In genomic region chr16:66553223-66553622, GRCh38 we compare ENCODE assay signal across 1 cellular context.
TF ChIP-seq lines count a peak whose summit lies in the region.

No MANE protein-coding gene starts in this region.

TF ChIP-seq in GM23338, 12 proteins besides CTCF, POLR2A, EP300 and RAD21 (continued from another document):
- TF ChIP-seq, protein P1, sequence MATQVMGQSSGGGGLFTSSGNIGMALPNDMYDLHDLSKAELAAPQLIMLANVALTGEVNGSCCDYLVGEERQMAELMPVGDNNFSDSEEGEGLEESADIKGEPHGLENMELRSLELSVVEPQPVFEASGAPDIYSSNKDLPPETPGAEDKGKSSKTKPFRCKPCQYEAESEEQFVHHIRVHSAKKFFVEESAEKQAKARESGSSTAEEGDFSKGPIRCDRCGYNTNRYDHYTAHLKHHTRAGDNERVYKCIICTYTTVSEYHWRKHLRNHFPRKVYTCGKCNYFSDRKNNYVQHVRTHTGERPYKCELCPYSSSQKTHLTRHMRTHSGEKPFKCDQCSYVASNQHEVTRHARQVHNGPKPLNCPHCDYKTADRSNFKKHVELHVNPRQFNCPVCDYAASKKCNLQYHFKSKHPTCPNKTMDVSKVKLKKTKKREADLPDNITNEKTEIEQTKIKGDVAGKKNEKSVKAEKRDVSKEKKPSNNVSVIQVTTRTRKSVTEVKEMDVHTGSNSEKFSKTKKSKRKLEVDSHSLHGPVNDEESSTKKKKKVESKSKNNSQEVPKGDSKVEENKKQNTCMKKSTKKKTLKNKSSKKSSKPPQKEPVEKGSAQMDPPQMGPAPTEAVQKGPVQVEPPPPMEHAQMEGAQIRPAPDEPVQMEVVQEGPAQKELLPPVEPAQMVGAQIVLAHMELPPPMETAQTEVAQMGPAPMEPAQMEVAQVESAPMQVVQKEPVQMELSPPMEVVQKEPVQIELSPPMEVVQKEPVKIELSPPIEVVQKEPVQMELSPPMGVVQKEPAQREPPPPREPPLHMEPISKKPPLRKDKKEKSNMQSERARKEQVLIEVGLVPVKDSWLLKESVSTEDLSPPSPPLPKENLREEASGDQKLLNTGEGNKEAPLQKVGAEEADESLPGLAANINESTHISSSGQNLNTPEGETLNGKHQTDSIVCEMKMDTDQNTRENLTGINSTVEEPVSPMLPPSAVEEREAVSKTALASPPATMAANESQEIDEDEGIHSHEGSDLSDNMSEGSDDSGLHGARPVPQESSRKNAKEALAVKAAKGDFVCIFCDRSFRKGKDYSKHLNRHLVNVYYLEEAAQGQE (IDR thresholded peaks at IDR 0.05; ENCODE audit: unreplicated experiment): no peak
- TF ChIP-seq ZNF114 (CRISPR knock-in tag; IDR thresholded peaks at IDR 0.05) (no peak), NANOG (IDR thresholded peaks at IDR 0.05; ENCODE audit: borderline replicate concordance) (no peak), POLR2AphosphoS5 (IDR thresholded peaks at IDR 0.05; ENCODE audit: low read depth) (no peak), ZNF331 (CRISPR knock-in tag; IDR thresholded peaks at IDR 0.05; ENCODE audit: low read depth) (no peak), STAT1 (IDR thresholded peaks at IDR 0.05; ENCODE audit: unreplicated experiment) (no peak)
- TF ChIP-seq, protein P2, sequence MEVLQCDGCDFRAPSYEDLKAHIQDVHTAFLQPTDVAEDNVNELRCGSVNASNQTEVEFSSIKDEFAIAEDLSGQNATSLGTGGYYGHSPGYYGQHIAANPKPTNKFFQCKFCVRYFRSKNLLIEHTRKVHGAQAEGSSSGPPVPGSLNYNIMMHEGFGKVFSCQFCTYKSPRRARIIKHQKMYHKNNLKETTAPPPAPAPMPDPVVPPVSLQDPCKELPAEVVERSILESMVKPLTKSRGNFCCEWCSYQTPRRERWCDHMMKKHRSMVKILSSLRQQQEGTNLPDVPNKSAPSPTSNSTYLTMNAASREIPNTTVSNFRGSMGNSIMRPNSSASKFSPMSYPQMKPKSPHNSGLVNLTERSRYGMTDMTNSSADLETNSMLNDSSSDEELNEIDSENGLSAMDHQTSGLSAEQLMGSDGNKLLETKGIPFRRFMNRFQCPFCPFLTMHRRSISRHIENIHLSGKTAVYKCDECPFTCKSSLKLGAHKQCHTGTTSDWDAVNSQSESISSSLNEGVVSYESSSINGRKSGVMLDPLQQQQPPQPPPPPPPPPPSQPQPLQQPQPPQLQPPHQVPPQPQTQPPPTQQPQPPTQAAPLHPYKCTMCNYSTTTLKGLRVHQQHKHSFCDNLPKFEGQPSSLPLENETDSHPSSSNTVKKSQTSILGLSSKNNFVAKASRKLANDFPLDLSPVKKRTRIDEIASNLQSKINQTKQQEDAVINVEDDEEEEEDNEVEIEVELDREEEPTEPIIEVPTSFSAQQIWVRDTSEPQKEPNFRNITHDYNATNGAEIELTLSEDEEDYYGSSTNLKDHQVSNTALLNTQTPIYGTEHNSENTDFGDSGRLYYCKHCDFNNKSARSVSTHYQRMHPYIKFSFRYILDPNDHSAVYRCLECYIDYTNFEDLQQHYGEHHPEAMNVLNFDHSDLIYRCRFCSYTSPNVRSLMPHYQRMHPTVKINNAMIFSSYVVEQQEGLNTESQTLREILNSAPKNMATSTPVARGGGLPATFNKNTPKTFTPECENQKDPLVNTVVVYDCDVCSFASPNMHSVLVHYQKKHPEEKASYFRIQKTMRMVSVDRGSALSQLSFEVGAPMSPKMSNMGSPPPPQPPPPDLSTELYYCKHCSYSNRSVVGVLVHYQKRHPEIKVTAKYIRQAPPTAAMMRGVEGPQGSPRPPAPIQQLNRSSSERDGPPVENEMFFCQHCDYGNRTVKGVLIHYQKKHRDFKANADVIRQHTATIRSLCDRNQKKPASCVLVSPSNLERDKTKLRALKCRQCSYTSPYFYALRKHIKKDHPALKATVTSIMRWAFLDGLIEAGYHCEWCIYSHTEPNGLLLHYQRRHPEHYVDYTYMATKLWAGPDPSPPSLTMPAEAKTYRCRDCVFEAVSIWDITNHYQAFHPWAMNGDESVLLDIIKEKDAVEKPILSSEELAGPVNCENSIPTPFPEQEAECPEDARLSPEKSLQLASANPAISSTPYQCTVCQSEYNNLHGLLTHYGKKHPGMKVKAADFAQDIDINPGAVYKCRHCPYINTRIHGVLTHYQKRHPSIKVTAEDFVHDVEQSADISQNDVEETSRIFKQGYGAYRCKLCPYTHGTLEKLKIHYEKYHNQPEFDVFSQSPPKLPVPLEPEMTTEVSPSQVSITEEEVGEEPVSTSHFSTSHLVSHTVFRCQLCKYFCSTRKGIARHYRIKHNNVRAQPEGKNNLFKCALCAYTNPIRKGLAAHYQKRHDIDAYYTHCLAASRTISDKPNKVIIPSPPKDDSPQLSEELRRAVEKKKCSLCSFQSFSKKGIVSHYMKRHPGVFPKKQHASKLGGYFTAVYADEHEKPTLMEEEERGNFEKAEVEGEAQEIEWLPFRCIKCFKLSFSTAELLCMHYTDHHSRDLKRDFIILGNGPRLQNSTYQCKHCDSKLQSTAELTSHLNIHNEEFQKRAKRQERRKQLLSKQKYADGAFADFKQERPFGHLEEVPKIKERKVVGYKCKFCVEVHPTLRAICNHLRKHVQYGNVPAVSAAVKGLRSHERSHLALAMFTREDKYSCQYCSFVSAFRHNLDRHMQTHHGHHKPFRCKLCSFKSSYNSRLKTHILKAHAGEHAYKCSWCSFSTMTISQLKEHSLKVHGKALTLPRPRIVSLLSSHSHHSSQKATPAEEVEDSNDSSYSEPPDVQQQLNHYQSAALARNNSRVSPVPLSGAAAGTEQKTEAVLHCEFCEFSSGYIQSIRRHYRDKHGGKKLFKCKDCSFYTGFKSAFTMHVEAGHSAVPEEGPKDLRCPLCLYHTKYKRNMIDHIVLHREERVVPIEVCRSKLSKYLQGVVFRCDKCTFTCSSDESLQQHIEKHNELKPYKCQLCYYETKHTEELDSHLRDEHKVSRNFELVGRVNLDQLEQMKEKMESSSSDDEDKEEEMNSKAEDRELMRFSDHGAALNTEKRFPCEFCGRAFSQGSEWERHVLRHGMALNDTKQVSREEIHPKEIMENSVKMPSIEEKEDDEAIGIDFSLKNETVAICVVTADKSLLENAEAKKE (CRISPR knock-in tag; IDR thresholded peaks at IDR 0.05): no peak
- TF ChIP-seq, protein P3, sequence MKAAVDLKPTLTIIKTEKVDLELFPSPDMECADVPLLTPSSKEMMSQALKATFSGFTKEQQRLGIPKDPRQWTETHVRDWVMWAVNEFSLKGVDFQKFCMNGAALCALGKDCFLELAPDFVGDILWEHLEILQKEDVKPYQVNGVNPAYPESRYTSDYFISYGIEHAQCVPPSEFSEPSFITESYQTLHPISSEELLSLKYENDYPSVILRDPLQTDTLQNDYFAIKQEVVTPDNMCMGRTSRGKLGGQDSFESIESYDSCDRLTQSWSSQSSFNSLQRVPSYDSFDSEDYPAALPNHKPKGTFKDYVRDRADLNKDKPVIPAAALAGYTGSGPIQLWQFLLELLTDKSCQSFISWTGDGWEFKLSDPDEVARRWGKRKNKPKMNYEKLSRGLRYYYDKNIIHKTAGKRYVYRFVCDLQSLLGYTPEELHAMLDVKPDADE (IDR thresholded peaks at IDR 0.05): no peak
